In the genomic region with DNA sequence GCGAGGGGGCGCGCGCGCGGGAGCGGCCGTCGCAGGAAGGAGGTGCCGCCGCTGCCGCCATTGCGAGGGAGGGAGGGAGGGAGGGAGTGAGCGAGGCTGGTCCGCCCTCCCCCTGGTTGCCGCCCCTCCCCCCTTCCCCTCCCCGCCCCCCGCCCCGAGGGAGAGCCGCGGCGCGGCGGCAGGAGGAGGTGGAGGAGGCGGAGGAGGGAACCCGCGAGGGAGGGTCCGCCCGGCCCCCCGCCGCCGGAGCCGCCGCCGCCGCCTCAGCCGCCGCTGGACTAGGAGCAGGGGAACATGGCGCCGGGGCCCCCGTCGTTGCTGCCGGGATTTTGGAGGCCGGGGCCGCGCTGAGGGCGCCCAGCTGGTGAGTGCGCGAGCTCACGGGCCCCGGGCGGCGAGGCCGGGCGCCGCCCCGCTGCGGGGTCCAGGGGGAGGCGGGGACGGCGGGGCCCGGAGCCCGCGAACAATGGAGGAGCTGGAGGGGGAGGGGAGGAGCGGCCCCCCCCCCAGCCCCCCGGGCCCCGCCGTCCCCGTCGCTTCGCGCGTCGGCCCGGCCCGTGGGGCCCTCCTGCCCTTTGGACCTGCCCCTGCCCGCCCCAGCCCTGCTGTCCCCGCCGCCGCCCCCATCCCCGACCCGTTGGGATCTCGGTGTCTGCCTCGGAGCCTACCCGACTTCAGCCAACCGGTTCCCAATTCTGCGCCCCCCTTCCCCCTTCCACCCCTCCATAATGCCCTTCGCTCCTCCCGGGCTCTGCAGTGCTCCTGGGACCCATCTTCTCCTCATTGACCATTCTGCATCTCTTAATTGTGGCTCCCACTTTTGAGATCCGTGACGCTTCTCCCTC, we compare ENCODE assay signal across 1 cellular context.
A peak's percentile ranks its signal among the peaks of the same experiment; 100 is the strongest.
TF ChIP-seq lines count a peak whose summit lies in the region.

Gene ARHGAP35, plus strand, starts transcription at position 152 of the 845 bp plus-strand sequence. CDS start 57,679 bp downstream, outside the sequence.

TF ChIP-seq in A549, 52 proteins besides CTCF, POLR2A, EP300 and RAD21 (continued from another document):
- TF ChIP-seq, protein P1, sequence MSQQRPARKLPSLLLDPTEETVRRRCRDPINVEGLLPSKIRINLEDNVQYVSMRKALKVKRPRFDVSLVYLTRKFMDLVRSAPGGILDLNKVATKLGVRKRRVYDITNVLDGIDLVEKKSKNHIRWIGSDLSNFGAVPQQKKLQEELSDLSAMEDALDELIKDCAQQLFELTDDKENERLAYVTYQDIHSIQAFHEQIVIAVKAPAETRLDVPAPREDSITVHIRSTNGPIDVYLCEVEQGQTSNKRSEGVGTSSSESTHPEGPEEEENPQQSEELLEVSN (IDR thresholded peaks at IDR 0.05; ENCODE audit: borderline replicate concordance, low read depth): no peak
- no peak for TF ChIP-seq NR3C1 (IDR thresholded peaks at IDR 0.05)
- TF ChIP-seq RCOR1 (IDR thresholded peaks at IDR 0.05; ENCODE audit: low read depth, low read length): no peak
- TF ChIP-seq PHF8 (IDR thresholded peaks at IDR 0.05; ENCODE audit: borderline replicate concordance, low read depth): no peak
- 0 out of 2 replicates have a peak, but pooled peaks have one; percentile 22 for TF ChIP-seq MAZ (IDR thresholded peaks at IDR 0.05; ENCODE audit: borderline replicate concordance, low read depth, low read length)
- TF ChIP-seq HOXB13 (CRISPR knock-in tag; IDR thresholded peaks at IDR 0.05; ENCODE audit: low read depth): no peak
- TF ChIP-seq, protein P2, sequence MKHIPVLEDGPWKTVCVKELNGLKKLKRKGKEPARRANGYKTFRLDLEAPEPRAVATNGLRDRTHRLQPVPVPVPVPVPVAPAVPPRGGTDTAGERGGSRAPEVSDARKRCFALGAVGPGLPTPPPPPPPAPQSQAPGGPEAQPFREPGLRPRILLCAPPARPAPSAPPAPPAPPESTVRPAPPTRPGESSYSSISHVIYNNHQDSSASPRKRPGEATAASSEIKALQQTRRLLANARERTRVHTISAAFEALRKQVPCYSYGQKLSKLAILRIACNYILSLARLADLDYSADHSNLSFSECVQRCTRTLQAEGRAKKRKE (CRISPR knock-in tag; IDR thresholded peaks at IDR 0.05; ENCODE audit: low read depth): no peak
- TF ChIP-seq JUN (IDR thresholded peaks at IDR 0.05): peak in 1 of 2 experiments; percentile 92; a peak in 4 of 5 replicates
- TF ChIP-seq POLR2AphosphoS2 (conservative IDR thresholded peaks at IDR 0.05; ENCODE audit: low read length): no peak
